Comparison of ENCODE assay signal across 1 cellular context in genomic region chr19:14004619-14005380, GRCh38.
A peak's percentile ranks its signal among the peaks of the same experiment; 100 is the strongest.
TF ChIP-seq lines count a peak whose summit lies in the region.

No MANE protein-coding gene starts in this region.

TF ChIP-seq in liver, 16 proteins besides CTCF, POLR2A, EP300 and RAD21 (continued from another document):
- peak; percentile 27 for TF ChIP-seq REST (IDR thresholded peaks at IDR 0.05)
- TF ChIP-seq FOXA2 (IDR thresholded peaks at IDR 0.05): no peak
- TF ChIP-seq HNF4A (conservative IDR thresholded peaks at IDR 0.05): peak; percentile 61 to 81
- peak; percentile 92 for TF ChIP-seq SP1 (IDR thresholded peaks at IDR 0.05)
- TF ChIP-seq YY1 (IDR thresholded peaks at IDR 0.05): peak; percentile 78
- peak; percentile 29 to 47 for TF ChIP-seq RXRA (IDR thresholded peaks at IDR 0.05)
- TF ChIP-seq ZBTB33 (IDR thresholded peaks at IDR 0.05): no peak
- no peak for TF ChIP-seq NR2F2 (IDR thresholded peaks at IDR 0.05)
- peak; percentile 46 for TF ChIP-seq HNF4G (IDR thresholded peaks at IDR 0.05)
- no peak for TF ChIP-seq FOXA1 (IDR thresholded peaks at IDR 0.05)
- TF ChIP-seq ATF3 (IDR thresholded peaks at IDR 0.05): no peak
- TF ChIP-seq JUND (IDR thresholded peaks at IDR 0.05): peak; percentile 27 to 46
- peak; percentile 51 for TF ChIP-seq TAF1 (conservative IDR thresholded peaks at IDR 0.05)
- peak in 1 of 2 donors; percentile 11 for TF ChIP-seq EGR1 (IDR thresholded peaks at IDR 0.05; ENCODE audit: low read depth in 2 of 2)
